8 cellular contexts compared by ENCODE assay signal in the genomic region with DNA sequence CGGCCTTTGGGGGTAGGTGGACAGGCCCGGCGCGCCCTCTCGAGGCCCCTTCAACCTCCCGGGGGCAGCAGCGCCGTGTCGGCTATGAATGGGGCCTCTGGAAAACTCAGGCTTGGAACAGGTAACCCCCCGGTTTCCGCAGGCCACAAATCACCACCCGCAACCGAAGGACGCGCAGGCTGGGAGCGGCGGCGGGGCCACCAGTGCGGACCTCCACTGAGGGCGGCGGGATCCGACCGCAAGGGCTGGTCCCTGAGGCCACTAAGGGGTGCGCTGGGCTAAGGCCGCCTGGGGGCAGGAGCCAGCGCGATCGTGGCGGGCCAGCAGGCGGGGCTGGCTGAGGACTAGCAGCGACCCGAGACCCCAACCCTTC. TPM values are rescaled to one million over a fixed set of nuclear protein-coding genes. Genes with fewer than 3 reads are reported as not detected.
DNase-seq lines count a peak whose midpoint lies in the region; ATAC-seq and TF ChIP-seq lines count a peak whose summit lies in the region.

No MANE protein-coding gene starts in this region.

- H3K27ac Mint-ChIP-seq in effector memory CD8-positive, alpha-beta T cell = peak overlapping the region; percentile 95 to 99

- peaks cover 72% of the 10 kb centered on the region for H3K36me3 Mint-ChIP-seq in effector memory CD8-positive, alpha-beta T cell (ENCODE audit: insufficient read depth)

- H3K9me3 ChIP-seq in SJSA1 (replicated peaks) (no peaks in the 10 kb centered on the region), mononuclear cell (ENCODE audit: low read depth, low read length) (no peaks in the 10 kb centered on the region), vagina (no peaks in the 10 kb centered on the region)

- H3K27me3 Mint-ChIP-seq in effector memory CD8-positive, alpha-beta T cell = no peaks in the 10 kb centered on the region

- ATAC-seq in GM18858 (IDR thresholded peaks at IDR 0.05; ENCODE audit: unreplicated experiment) = peak; percentile 2
- peak; percentile 13 for ATAC-seq in HG03045 (IDR thresholded peaks at IDR 0.05; ENCODE audit: unreplicated experiment)
- ATAC-seq in effector memory CD8-positive, alpha-beta T cell (replicated peaks) = peak; percentile 12

- peak; percentile 59 for DNase-seq in Ammon's horn (ENCODE audit: low spot score)
- DNase-seq in SJSA1 (ENCODE audit: low read depth in 1 of 2, low spot score in 2 of 2) = peak in 1 of 2 experiments; percentile 70
- peak in 1 of 3 experiments; percentile 15 for DNase-seq in effector memory CD8-positive, alpha-beta T cell
- DNase-seq in vagina (ENCODE audit: extremely low spot score in 2 of 2) = no peak
- DNase-seq in H4 (ENCODE audit: low spot score) = no peak

- peak overlapping the region; percentile 98 to 99 for H3K4me3 Mint-ChIP-seq in effector memory CD8-positive, alpha-beta T cell

- H3K36me3 ChIP-seq in SJSA1 (peaks cover 81% of the 10 kb centered on the region), vagina (peaks cover 0 to 31% of the 10 kb centered on the region in 2 donors)

- peaks cover 31 to 35% of the 10 kb centered on the region in 2 donors for H3K4me1 Mint-ChIP-seq in effector memory CD8-positive, alpha-beta T cell (ENCODE audit: low read depth in 2 of 2)

- H3K4me1 ChIP-seq in SJSA1 (replicated peaks) (peaks cover 35% of the 10 kb centered on the region), mononuclear cell (ENCODE audit: insufficient read depth, low read length) (peaks cover 49% of the 10 kb centered on the region), vagina (peaks cover 45% of the 10 kb centered on the region)

- H3K4me3 ChIP-seq in SJSA1 (peak overlapping the region; percentile 96), mononuclear cell (ENCODE audit: low read length) (peak overlapping the region; percentile 100), vagina (peak overlapping the region; percentile 87 to 97)

- intact Hi-C loops in vagina (cut with DNase I) = loop anchor here (10.0 kb wide), 2 partner anchors 115 to 345 kb away; no protein-coding TSS in a partner anchor

- H3K27me3 ChIP-seq in SJSA1 (replicated peaks) (no peaks in the 10 kb centered on the region), mononuclear cell (ENCODE audit: insufficient read depth, low read length) (no peaks in the 10 kb centered on the region), vagina (no peaks in the 10 kb centered on the region)

- H3K9me3 Mint-ChIP-seq in effector memory CD8-positive, alpha-beta T cell = no peaks in the 10 kb centered on the region

- TF ChIP-seq POLR2A in vagina (IDR thresholded peaks at IDR 0.05) = peak in 1 of 2 donors; percentile 68

- H3K27ac ChIP-seq in SJSA1 (peak overlapping the region; percentile 99), vagina (peak overlapping the region; percentile 99)

- TF ChIP-seq CTCF in vagina (IDR thresholded peaks at IDR 0.05) = peak; percentile 18 to 69 (median 20)

RNA-seq across cellular contexts. Expression of a gene that starts 0.7 kb away (rescaled TPM):
- 225 and 281 TPM in 2 replicates for total RNA-seq in SJSA1 (2014; rRNA removed; shearing (Covaris generic))
- total RNA-seq in mononuclear cell (274 TPM), vagina (246 TPM)
- total RNA-seq in H4 (2014; rRNA removed; shearing (Covaris generic)) = 379 and 444 TPM in 2 replicates

RNA-seq across cellular contexts. Expression of a gene that starts 12.9 kb away (rescaled TPM):
- 177 and 263 TPM in 2 replicates for total RNA-seq in SJSA1 (2014; rRNA removed; shearing (Covaris generic))
- total RNA-seq in mononuclear cell (49.2 TPM), vagina (107 TPM)
- total RNA-seq in H4 (2014; rRNA removed; shearing (Covaris generic)) = 92.5 and 123 TPM in 2 replicates

RNA-seq across cellular contexts. Expression of a gene that starts 17.6 kb away (rescaled TPM):
- 20.9 and 22.9 TPM in 2 replicates for total RNA-seq in SJSA1 (2014; rRNA removed; shearing (Covaris generic))
- total RNA-seq in mononuclear cell (26.4 TPM), vagina (18.9 TPM)
- 18.0 and 19.8 TPM in 2 replicates for total RNA-seq in H4 (2014; rRNA removed; shearing (Covaris generic))

RNA-seq across cellular contexts. Expression of a gene that starts 50.9 kb away (rescaled TPM):
- total RNA-seq in SJSA1 (2014; rRNA removed; shearing (Covaris generic)) = 0.03 TPM in 1 of 2 replicates, not detected in the other
- total RNA-seq in mononuclear cell (8.0 TPM), vagina (1.2 TPM)
- 0.19 TPM in 1 of 2 replicates, not detected in the other for total RNA-seq in H4 (2014; rRNA removed; shearing (Covaris generic))
